ENCODE assay signal across 21 cellular contexts in the genomic region with DNA sequence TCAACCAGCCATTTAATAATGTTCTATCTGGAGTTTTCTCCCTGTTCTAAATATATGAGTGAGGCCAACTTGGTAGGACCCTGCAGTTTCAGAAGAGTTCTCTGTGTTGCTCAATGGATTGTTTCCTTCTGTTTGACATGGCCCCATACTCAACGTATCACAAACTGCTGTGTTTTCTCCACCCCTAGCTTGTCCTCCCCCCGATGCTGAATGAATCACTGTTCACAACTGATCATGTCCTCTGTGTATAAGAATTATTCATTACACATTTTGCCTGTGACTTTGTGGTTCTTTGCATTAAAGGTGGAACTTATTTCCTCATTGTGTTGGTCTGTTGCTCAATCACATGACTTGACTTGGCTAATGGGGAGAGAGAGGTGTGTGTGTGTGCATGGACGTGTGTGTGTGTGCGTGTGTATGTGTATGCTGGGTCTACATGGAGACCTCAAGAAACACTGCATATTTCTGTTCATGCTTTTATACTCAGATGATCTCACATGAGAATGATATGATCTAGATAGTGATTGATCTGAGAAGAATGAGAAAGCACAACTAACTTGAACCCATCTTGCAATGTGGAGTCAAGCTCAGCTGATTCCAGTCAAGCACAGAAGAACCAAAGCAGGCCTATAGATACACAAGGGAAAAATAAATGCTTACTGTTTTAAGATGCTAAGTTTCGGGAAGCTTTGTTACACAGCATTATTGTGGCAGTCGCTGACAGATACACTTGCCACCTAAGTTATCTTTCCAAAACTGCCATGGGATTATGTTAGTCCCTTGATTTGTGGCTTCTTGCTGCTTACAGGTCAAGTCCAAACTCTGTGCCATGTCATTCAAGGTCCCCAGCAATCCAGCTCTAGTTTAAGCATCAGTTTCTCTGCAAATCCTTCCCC.
DNase-seq lines count a peak whose midpoint lies in the region; ATAC-seq, FAIRE-seq and TF ChIP-seq lines count a peak whose summit lies in the region.
"Had no signal": no experiment of that assay in that cellular context is flagged by ENCODE, and none has a peak within 500 bp of the region (broad histone marks: within the 10 kb centered on the region; RNA-seq: fewer than 3 reads in every experiment).

No MANE protein-coding gene starts in this region.

- H3K4me1 Mint-ChIP-seq in nephron = peaks cover 39% of the 10 kb centered on the region
- H3K4me1 Mint-ChIP-seq: activated CD4-positive, alpha-beta T cell treated with anti-CD3 and anti-CD28 coated beads, Interleukin-2, amount 10 ng/mL, durations not matched to agents 24 days and 14 days; activated naive CD4-positive, alpha-beta T cell treated with anti-CD3 and anti-CD28 coated beads, Interleukin-2, amount 10 ng/mL, durations not matched to agents 7 days and 5 days had no signal

- H2AFZ ChIP-seq in HepG2 (ENCODE audit: low read length) = no peak overlapping the region

- TF ChIP-seq RAD21 in HepG2 (CRISPR knock-in tag; IDR thresholded peaks at IDR 0.05) = no peak

- in situ Hi-C loops in HepG2 (cut with HindIII; ENCODE audit: extremely low pct_ligation_motif_present, low pct_unique_long_range_greater_than_20kb) = no loop called here

- FAIRE-seq in HepG2 (lab: Jason Lieb, UNC) = no peak

- DNase-seq in HepG2 (ENCODE audit: low spot score) (no peak), right lobe of liver (no peak), fibroblast of gingiva (ENCODE audit: low read depth) (peak; percentile 87), aorta (no peak), middle frontal gyrus (ENCODE audit: extremely low spot score, low spot score) (no peak), NCI-H510A (lab: John Stamatoyannopoulos, UW) (no peak)
- DNase-seq: 8988T; activated CD4-positive, alpha-beta T cell treated with anti-CD3 and anti-CD28 coated beads, Interleukin-2, amount 10 ng/mL, durations not matched to agents 24 days and 14 days; activated naive CD4-positive, alpha-beta T cell treated with anti-CD3 and anti-CD28 coated beads, Interleukin-2, amount 10 ng/mL, durations not matched to agents 7 days and 5 days; CD8-positive, alpha-beta T cell; DND-41; foreskin melanocyte; lower lobe of right lung; stimulated activated CD4-positive, alpha-beta T cell treated with anti-CD3 and anti-CD28 coated beads, Interleukin-4, amount 100 ng/mL, for 24 hours had no signal

- H3K9me3 ChIP-seq in HepG2 (ENCODE audit: low read length) (peaks cover 7% of the 10 kb centered on the region), right lobe of liver (no peaks in the 10 kb centered on the region), aorta (ENCODE audit: control insufficient read depth, low read length) (no peaks in the 10 kb centered on the region)
- H3K9me3 ChIP-seq: breast epithelium, lower lobe of right lung, SJSA1 had no signal

- H3K27ac Mint-ChIP-seq in nephron = peak overlapping the region; percentile 69 to 78 (median 69)
- H3K27ac Mint-ChIP-seq: activated CD4-positive, alpha-beta T cell treated with anti-CD3 and anti-CD28 coated beads, Interleukin-2, amount 10 ng/mL, durations not matched to agents 24 days and 14 days; activated naive CD4-positive, alpha-beta T cell treated with anti-CD3 and anti-CD28 coated beads, Interleukin-2, amount 10 ng/mL, durations not matched to agents 7 days and 5 days; CD8-positive, alpha-beta T cell; natural killer cell treated with Interleukin-12 subunit alpha and Interleukin-12 subunit beta and Interleukin-15 and Interleukin-18, amount 100 ng/mL, for 72 hours; type B pancreatic cell had no signal

- BruUV-seq in HepG2 (replicated peaks; lab: Mats Ljungman, UMichigan) = no TSS peak

- H3K9me3 Mint-ChIP-seq in nephron = peaks cover 6% of the 10 kb centered on the region
- H3K9me3 Mint-ChIP-seq: activated CD4-positive, alpha-beta T cell treated with anti-CD3 and anti-CD28 coated beads, Interleukin-2, amount 10 ng/mL, durations not matched to agents 24 days and 14 days; CD8-positive, alpha-beta T cell; natural killer cell treated with Interleukin-12 subunit alpha and Interleukin-12 subunit beta and Interleukin-15 and Interleukin-18, amount 100 ng/mL, for 72 hours had no signal

- H3K27ac ChIP-seq in HepG2 (ENCODE audit: extremely low read length, insufficient read depth, low read length) (no peak overlapping the region), right lobe of liver (no peak overlapping the region), aorta (ENCODE audit: low read depth in 1 of 2, low read length in 2 of 2) (peak overlapping the region; percentile 71 to 80)
- H3K27ac ChIP-seq: HL-60, lower lobe of right lung, SJSA1 had no signal

- TF ChIP-seq EP300 in HepG2 (IDR thresholded peaks at IDR 0.05; ENCODE audit: low read depth in 2 of 2, low read length in 2 of 2) = no peak
- TF ChIP-seq EP300 in HepG2 (CRISPR knock-in tag; IDR thresholded peaks at IDR 0.05; ENCODE audit: borderline replicate concordance) = no peak

- ATAC-seq in HepG2 (no peak), right lobe of liver (no peak), aorta (ENCODE audit: low FRiP score) (peak; percentile 65), GM18861 (IDR thresholded peaks at IDR 0.05; ENCODE audit: unreplicated experiment) (no peak)
- ATAC-seq: CD8-positive, alpha-beta T cell; lower lobe of right lung; natural killer cell treated with Interleukin-12 subunit alpha and Interleukin-12 subunit beta and Interleukin-15 and Interleukin-18, amount 100 ng/mL, for 72 hours had no signal

- H3K4me1 ChIP-seq in HepG2 (ENCODE audit: insufficient read depth, low read length) (peaks cover 12% of the 10 kb centered on the region), right lobe of liver (no peaks in the 10 kb centered on the region), aorta (ENCODE audit: control insufficient read depth in 1 of 2, insufficient read depth in 2 of 2, low read length in 2 of 2) (peaks cover 5 to 11% of the 10 kb centered on the region in 2 donors)
- H3K4me1 ChIP-seq: breast epithelium, lower lobe of right lung, SJSA1 had no signal

- H3K36me3 ChIP-seq in HepG2 (replicated peaks in 1 of 2; ENCODE audit: control insufficient read depth in 1 of 2, insufficient read depth in 2 of 2, low read length in 2 of 2) = no peaks in the 10 kb centered on the region
- H3K36me3 ChIP-seq in right lobe of liver = no peaks in the 10 kb centered on the region
- H3K36me3 ChIP-seq in aorta (ENCODE audit: control insufficient read depth in 1 of 2, insufficient read depth in 2 of 2, low read length in 1 of 2) = no peaks in the 10 kb centered on the region
- H3K36me3 ChIP-seq: breast epithelium, lower lobe of right lung, SJSA1 had no signal

- 29% methylated on average over 6 of the region's 6 CpGs for WGBS in HepG2 (ENCODE audit: low lambda C conversion rate)
- 79% methylated on average over 4 of the region's 6 CpGs for WGBS in right lobe of liver (ENCODE audit: insufficient coverage, low coverage, low lambda C conversion rate, missing lambda C conversion rate)
- 76 to 78% methylated on average over 6 of the region's 6 CpGs for WGBS in aorta, 2 donors

- no peaks in the 10 kb centered on the region for H4K20me1 ChIP-seq in HepG2 (ENCODE audit: insufficient read depth, low read length)

- H3K9ac ChIP-seq in HepG2 (ENCODE audit: insufficient read depth, low read depth, low read length) = no peak overlapping the region

- no peak overlapping the region for H3K4me2 ChIP-seq in HepG2 (ENCODE audit: low read depth, low read length)

- H3K36me3 Mint-ChIP-seq in nephron (ENCODE audit: low read depth) = no peaks in the 10 kb centered on the region
- H3K36me3 Mint-ChIP-seq: activated naive CD4-positive, alpha-beta T cell treated with anti-CD3 and anti-CD28 coated beads, Interleukin-2, amount 10 ng/mL, durations not matched to agents 7 days and 5 days; CD8-positive, alpha-beta T cell; natural killer cell treated with Interleukin-12 subunit alpha and Interleukin-12 subunit beta and Interleukin-15 and Interleukin-18, amount 100 ng/mL, for 72 hours; type B pancreatic cell had no signal

- POLR2A ChIA-PET in HepG2 (lab: Yijun Ruan, JAX) = no interaction called here

- peaks cover 4% of the 10 kb centered on the region for H3K27me3 Mint-ChIP-seq in nephron (ENCODE audit: low read depth)
- H3K27me3 Mint-ChIP-seq: activated CD4-positive, alpha-beta T cell treated with anti-CD3 and anti-CD28 coated beads, Interleukin-2, amount 10 ng/mL, durations not matched to agents 24 days and 14 days; activated naive CD4-positive, alpha-beta T cell treated with anti-CD3 and anti-CD28 coated beads, Interleukin-2, amount 10 ng/mL, durations not matched to agents 7 days and 5 days had no signal

- TF ChIP-seq POLR2A in HepG2 (IDR thresholded peaks at IDR 0.05; ENCODE audit: insufficient read depth in 1 of 2, low read depth in 2 of 2, low read length in 2 of 2) (no peak), right lobe of liver (IDR thresholded peaks at IDR 0.05) (no peak)

- intact Hi-C loops in HepG2 (cut with micrococcal nuclease; ENCODE audit: unreplicated experiment) (no loop called here), right lobe of liver (cut with DNase I) (no loop called here), aorta (cut with DNase I) (no loop called here)

- no peaks in the 10 kb centered on the region for H3K79me2 ChIP-seq in HepG2 (ENCODE audit: insufficient read depth, low read length)

- H3K4me3 Mint-ChIP-seq in nephron = no peak overlapping the region
- H3K4me3 Mint-ChIP-seq: activated CD4-positive, alpha-beta T cell treated with anti-CD3 and anti-CD28 coated beads, Interleukin-2, amount 10 ng/mL, durations not matched to agents 24 days and 14 days; activated naive CD4-positive, alpha-beta T cell treated with anti-CD3 and anti-CD28 coated beads, Interleukin-2, amount 10 ng/mL, durations not matched to agents 7 days and 5 days; CD8-positive, alpha-beta T cell; natural killer cell treated with Interleukin-12 subunit alpha and Interleukin-12 subunit beta and Interleukin-15 and Interleukin-18, amount 100 ng/mL, for 72 hours; type B pancreatic cell had no signal

- TF ChIP-seq CTCF in HepG2 (CRISPR knock-in tag; IDR thresholded peaks at IDR 0.05) (no peak), right lobe of liver (IDR thresholded peaks at IDR 0.05) (no peak), nephron (IDR thresholded peaks at IDR 0.05; ENCODE audit: unreplicated experiment in 3 of 3) (no peak)

- H3K4me3 ChIP-seq in HepG2 (replicated peaks in 1 of 3; ENCODE audit: insufficient read depth in 1 of 3, low read depth in 2 of 3, low read length in 3 of 3) (no peak overlapping the region), right lobe of liver (no peak overlapping the region), aorta (ENCODE audit: low read length in 2 of 2) (no peak overlapping the region)
- H3K4me3 ChIP-seq: breast epithelium, lower lobe of right lung, SJSA1 had no signal

- CTCF ChIA-PET in HepG2 (lab: Yijun Ruan, JAX; ENCODE audit: low intra/inter-chr PET ratio, low total read pairs) = no interaction called here

- H3K27me3 ChIP-seq in HepG2 (ENCODE audit: control insufficient read depth in 1 of 2, insufficient read depth in 2 of 2, low read length in 2 of 2) (peaks cover 0 to 4% of the 10 kb centered on the region in 2 experiments; a peak in 1 of 5 replicates), right lobe of liver (no peaks in the 10 kb centered on the region), aorta (ENCODE audit: control insufficient read depth in 1 of 2, insufficient read depth in 2 of 2, low read length in 1 of 2) (no peaks in the 10 kb centered on the region)
- H3K27me3 ChIP-seq: breast epithelium, SJSA1 had no signal

Comparison
In these comparisons a context has a peak if more than half of its experiments do, and no peak if none do; other contexts are left out.
1. H3K27ac ChIP-seq: peak in aorta (2 of 2); none in HepG2 (single experiment) and right lobe of liver (0 of 3).